ENCODE assay signal across 1 cellular context in the genomic region with DNA sequence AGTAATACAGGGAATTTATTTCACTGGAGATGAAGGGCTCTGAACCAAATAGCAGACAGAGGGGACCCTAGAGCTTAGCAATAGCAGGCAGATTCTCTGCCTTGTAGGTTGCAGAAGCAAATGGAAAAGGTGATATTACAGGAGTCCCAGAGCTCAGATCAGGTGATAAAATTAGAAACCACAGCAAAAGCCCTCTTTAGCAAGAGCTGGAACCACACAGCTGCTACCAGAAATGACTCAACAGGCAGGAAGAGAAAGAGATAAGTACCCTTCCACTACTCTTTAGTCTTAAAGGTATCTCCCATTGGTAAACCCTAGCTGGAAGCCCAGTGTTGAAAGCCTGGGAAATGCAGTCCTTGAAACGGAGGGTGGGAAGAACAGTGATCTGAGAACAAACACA.
TF ChIP-seq lines count a peak whose summit lies in the region.

No MANE protein-coding gene starts in this region.

TF ChIP-seq in GM23338, 12 proteins besides CTCF, POLR2A, EP300 and RAD21 (continued from another document):
- TF ChIP-seq, protein P1, sequence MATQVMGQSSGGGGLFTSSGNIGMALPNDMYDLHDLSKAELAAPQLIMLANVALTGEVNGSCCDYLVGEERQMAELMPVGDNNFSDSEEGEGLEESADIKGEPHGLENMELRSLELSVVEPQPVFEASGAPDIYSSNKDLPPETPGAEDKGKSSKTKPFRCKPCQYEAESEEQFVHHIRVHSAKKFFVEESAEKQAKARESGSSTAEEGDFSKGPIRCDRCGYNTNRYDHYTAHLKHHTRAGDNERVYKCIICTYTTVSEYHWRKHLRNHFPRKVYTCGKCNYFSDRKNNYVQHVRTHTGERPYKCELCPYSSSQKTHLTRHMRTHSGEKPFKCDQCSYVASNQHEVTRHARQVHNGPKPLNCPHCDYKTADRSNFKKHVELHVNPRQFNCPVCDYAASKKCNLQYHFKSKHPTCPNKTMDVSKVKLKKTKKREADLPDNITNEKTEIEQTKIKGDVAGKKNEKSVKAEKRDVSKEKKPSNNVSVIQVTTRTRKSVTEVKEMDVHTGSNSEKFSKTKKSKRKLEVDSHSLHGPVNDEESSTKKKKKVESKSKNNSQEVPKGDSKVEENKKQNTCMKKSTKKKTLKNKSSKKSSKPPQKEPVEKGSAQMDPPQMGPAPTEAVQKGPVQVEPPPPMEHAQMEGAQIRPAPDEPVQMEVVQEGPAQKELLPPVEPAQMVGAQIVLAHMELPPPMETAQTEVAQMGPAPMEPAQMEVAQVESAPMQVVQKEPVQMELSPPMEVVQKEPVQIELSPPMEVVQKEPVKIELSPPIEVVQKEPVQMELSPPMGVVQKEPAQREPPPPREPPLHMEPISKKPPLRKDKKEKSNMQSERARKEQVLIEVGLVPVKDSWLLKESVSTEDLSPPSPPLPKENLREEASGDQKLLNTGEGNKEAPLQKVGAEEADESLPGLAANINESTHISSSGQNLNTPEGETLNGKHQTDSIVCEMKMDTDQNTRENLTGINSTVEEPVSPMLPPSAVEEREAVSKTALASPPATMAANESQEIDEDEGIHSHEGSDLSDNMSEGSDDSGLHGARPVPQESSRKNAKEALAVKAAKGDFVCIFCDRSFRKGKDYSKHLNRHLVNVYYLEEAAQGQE (IDR thresholded peaks at IDR 0.05; ENCODE audit: unreplicated experiment), result no peak
- TF ChIP-seq, protein P2, sequence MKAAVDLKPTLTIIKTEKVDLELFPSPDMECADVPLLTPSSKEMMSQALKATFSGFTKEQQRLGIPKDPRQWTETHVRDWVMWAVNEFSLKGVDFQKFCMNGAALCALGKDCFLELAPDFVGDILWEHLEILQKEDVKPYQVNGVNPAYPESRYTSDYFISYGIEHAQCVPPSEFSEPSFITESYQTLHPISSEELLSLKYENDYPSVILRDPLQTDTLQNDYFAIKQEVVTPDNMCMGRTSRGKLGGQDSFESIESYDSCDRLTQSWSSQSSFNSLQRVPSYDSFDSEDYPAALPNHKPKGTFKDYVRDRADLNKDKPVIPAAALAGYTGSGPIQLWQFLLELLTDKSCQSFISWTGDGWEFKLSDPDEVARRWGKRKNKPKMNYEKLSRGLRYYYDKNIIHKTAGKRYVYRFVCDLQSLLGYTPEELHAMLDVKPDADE (IDR thresholded peaks at IDR 0.05), result no peak
- TF ChIP-seq ZNF331 (CRISPR knock-in tag; IDR thresholded peaks at IDR 0.05; ENCODE audit: low read depth), result no peak
- TF ChIP-seq JUNB (IDR thresholded peaks at IDR 0.05; ENCODE audit: unreplicated experiment), result no peak
- no peak for TF ChIP-seq EZH2 (IDR thresholded peaks at IDR 0.05; ENCODE audit: low read depth, unreplicated experiment)
